Comparison of ENCODE assay signal across 19 cellular contexts in genomic region chr11:116777056-116777455, GRCh38. TPM values are rescaled to one million over a fixed set of nuclear protein-coding genes. Genes with fewer than 3 reads are reported as not detected.
DNase-seq lines count a peak whose midpoint lies in the region; ATAC-seq and TF ChIP-seq lines count a peak whose summit lies in the region.
"Had no signal": no experiment of that assay in that cellular context is flagged by ENCODE, and none has a peak within 500 bp of the region (broad histone marks: within the 10 kb centered on the region; RNA-seq: fewer than 3 reads in every experiment).

No MANE protein-coding gene starts in this region.

- H4K20me1 ChIP-seq in H9 (ENCODE audit: control insufficient read depth, insufficient read depth, insufficient read length) = no peaks in the 10 kb centered on the region

- peaks cover 60% of the 10 kb centered on the region for H3K4me1 Mint-ChIP-seq in activated naive CD4-positive, alpha-beta T cell treated with anti-CD3 and anti-CD28 coated beads, Interleukin-2, amount 50 U/mL, for 24 hours
- H3K4me1 Mint-ChIP-seq in activated naive CD4-positive, alpha-beta T cell treated with anti-CD3 and anti-CD28 coated beads, Interleukin-2, amount 10 ng/mL, durations not matched to agents 7 days and 5 days = peaks cover 50% of the 10 kb centered on the region
- H3K4me1 Mint-ChIP-seq in activated T-helper 2 cell treated with anti-CD3 and anti-CD28 coated beads, Interferon-gamma antibody, Interleukin-2, Interleukin-4, amounts not matched to agents 10 μg/mL and 5 μg/mL and 100 μg/mL, durations not matched to agents 14 hours and 24 hours and 36 hours (ENCODE audit: low read depth) = peaks cover 46% of the 10 kb centered on the region
- peaks cover 56% of the 10 kb centered on the region for H3K4me1 Mint-ChIP-seq in stimulated activated effector memory CD8-positive, alpha-beta T cell treated with anti-CD3 and anti-CD28 coated beads, Interleukin-12 subunit alpha, Interleukin-12 subunit beta, amount 100 ng/mL, for 72 hours
- H3K4me1 Mint-ChIP-seq in H9 = peaks cover 9% of the 10 kb centered on the region in 2 experiments; a peak in 3 of 4 replicates

- no peak overlapping the region for H4K8ac ChIP-seq in H9 (replicated peaks; ENCODE audit: insufficient read length, low read depth, low read length)

- no peaks in the 10 kb centered on the region for H3K79me1 ChIP-seq in H9 (ENCODE audit: insufficient read depth, low read depth, low read length, poor library complexity, severe bottlenecking)

- no peak overlapping the region for H2AFZ ChIP-seq in H9 (ENCODE audit: low read length)

- no peak overlapping the region for H4K5ac ChIP-seq in H9 (ENCODE audit: insufficient read length, low read depth, low read length)

- H3K9ac ChIP-seq in H9 (ENCODE audit: extremely low read depth, insufficient read length, low read length) = no peak overlapping the region

- H3K4me2 ChIP-seq in H9 (ENCODE audit: insufficient read depth, insufficient read length, low read length) = no peak overlapping the region

- peak overlapping the region; percentile 56 for H3K27ac Mint-ChIP-seq in activated naive CD4-positive, alpha-beta T cell treated with anti-CD3 and anti-CD28 coated beads, Interleukin-2, amount 50 U/mL, for 24 hours
- no peak overlapping the region for H3K27ac Mint-ChIP-seq in activated naive CD4-positive, alpha-beta T cell treated with anti-CD3 and anti-CD28 coated beads, Interleukin-2, amount 10 ng/mL, durations not matched to agents 7 days and 5 days
- H3K27ac Mint-ChIP-seq in activated T-helper 2 cell treated with anti-CD3 and anti-CD28 coated beads, Interferon-gamma antibody, Interleukin-2, Interleukin-4, amounts not matched to agents 10 μg/mL and 5 μg/mL and 100 μg/mL, durations not matched to agents 14 hours and 24 hours and 36 hours = peak overlapping the region; percentile 71
- peak overlapping the region; percentile 64 for H3K27ac Mint-ChIP-seq in stimulated activated effector memory CD8-positive, alpha-beta T cell treated with anti-CD3 and anti-CD28 coated beads, Interleukin-12 subunit alpha, Interleukin-12 subunit beta, amount 100 ng/mL, for 72 hours
- no peak overlapping the region for H3K27ac Mint-ChIP-seq in H9
- H3K27ac Mint-ChIP-seq: brain had no signal

- H3K27me3 ChIP-seq in H9 (ENCODE audit: insufficient read depth, low read length) = no peaks in the 10 kb centered on the region
- H3K27me3 ChIP-seq: colonic mucosa, pancreas, sigmoid colon had no signal

- no peak overlapping the region for H3K14ac ChIP-seq in H9 (ENCODE audit: insufficient read depth, low read length)

- peaks cover 31% of the 10 kb centered on the region for H3K36me3 Mint-ChIP-seq in activated naive CD4-positive, alpha-beta T cell treated with anti-CD3 and anti-CD28 coated beads, Interleukin-2, amount 50 U/mL, for 24 hours
- peaks cover 47% of the 10 kb centered on the region for H3K36me3 Mint-ChIP-seq in activated naive CD4-positive, alpha-beta T cell treated with anti-CD3 and anti-CD28 coated beads, Interleukin-2, amount 10 ng/mL, durations not matched to agents 7 days and 5 days
- H3K36me3 Mint-ChIP-seq in activated T-helper 2 cell treated with anti-CD3 and anti-CD28 coated beads, Interferon-gamma antibody, Interleukin-2, Interleukin-4, amounts not matched to agents 10 μg/mL and 5 μg/mL and 100 μg/mL, durations not matched to agents 14 hours and 24 hours and 36 hours (ENCODE audit: low read depth) = peaks cover 61% of the 10 kb centered on the region
- peaks cover 96% of the 10 kb centered on the region for H3K36me3 Mint-ChIP-seq in stimulated activated effector memory CD8-positive, alpha-beta T cell treated with anti-CD3 and anti-CD28 coated beads, Interleukin-12 subunit alpha, Interleukin-12 subunit beta, amount 100 ng/mL, for 72 hours
- H3K36me3 Mint-ChIP-seq in H9 (ENCODE audit: insufficient read depth in 1 of 3, low read depth in 3 of 3) = peaks cover 23 to 61% (median 43%) of the 10 kb centered on the region in 3 experiments; a peak in 6 of 7 replicates

- no peaks in the 10 kb centered on the region for H3K27me3 Mint-ChIP-seq in activated naive CD4-positive, alpha-beta T cell treated with anti-CD3 and anti-CD28 coated beads, Interleukin-2, amount 50 U/mL, for 24 hours
- no peaks in the 10 kb centered on the region for H3K27me3 Mint-ChIP-seq in activated naive CD4-positive, alpha-beta T cell treated with anti-CD3 and anti-CD28 coated beads, Interleukin-2, amount 10 ng/mL, durations not matched to agents 7 days and 5 days
- H3K27me3 Mint-ChIP-seq in activated T-helper 2 cell treated with anti-CD3 and anti-CD28 coated beads, Interferon-gamma antibody, Interleukin-2, Interleukin-4, amounts not matched to agents 10 μg/mL and 5 μg/mL and 100 μg/mL, durations not matched to agents 14 hours and 24 hours and 36 hours (ENCODE audit: low read depth) = no peaks in the 10 kb centered on the region
- H3K27me3 Mint-ChIP-seq in H9 (ENCODE audit: low read depth) = no peaks in the 10 kb centered on the region
- H3K27me3 Mint-ChIP-seq: naive B cell had no signal

- no peak for TF ChIP-seq CTCF in H9 (conservative IDR thresholded peaks at IDR 0.05)

- no peak overlapping the region for H4K91ac ChIP-seq in H9 (ENCODE audit: insufficient read length, low read depth, low read length)

- no peaks in the 10 kb centered on the region for H3K9me3 ChIP-seq in H9 (ENCODE audit: control insufficient read depth, low read depth, low read length)
- H3K9me3 ChIP-seq: colonic mucosa, pancreas, sigmoid colon had no signal

- H2BK120ac ChIP-seq in H9 (ENCODE audit: low read depth, low read length, poor library complexity, severe bottlenecking) = no peak overlapping the region

- intact Hi-C loops in activated T-helper 2 cell treated with anti-CD3 and anti-CD28 coated beads, Interferon-gamma antibody, Interleukin-2, Interleukin-4, amounts not matched to agents 10 μg/mL and 5 μg/mL and 100 μg/mL, durations not matched to agents 14 hours and 24 hours and 36 hours (cut with micrococcal nuclease) = no loop called here

- H3K4me1 ChIP-seq in H9 (ENCODE audit: insufficient read depth, low read length) = no peaks in the 10 kb centered on the region

- no peak overlapping the region for H2AK5ac ChIP-seq in H9 (ENCODE audit: insufficient read length, low read length)

- no peak for ATAC-seq in stimulated activated effector memory CD8-positive, alpha-beta T cell treated with anti-CD3 and anti-CD28 coated beads, Interleukin-12 subunit alpha, Interleukin-12 subunit beta, amount 100 ng/mL, for 72 hours
- ATAC-seq: pancreas had no signal

- no peak overlapping the region for H2BK15ac ChIP-seq in H9 (ENCODE audit: low read depth, low read length)

- H3K4me3 Mint-ChIP-seq in activated naive CD4-positive, alpha-beta T cell treated with anti-CD3 and anti-CD28 coated beads, Interleukin-2, amount 50 U/mL, for 24 hours = peak overlapping the region; percentile 1
- no peak overlapping the region for H3K4me3 Mint-ChIP-seq in activated naive CD4-positive, alpha-beta T cell treated with anti-CD3 and anti-CD28 coated beads, Interleukin-2, amount 10 ng/mL, durations not matched to agents 7 days and 5 days
- H3K4me3 Mint-ChIP-seq in activated T-helper 2 cell treated with anti-CD3 and anti-CD28 coated beads, Interferon-gamma antibody, Interleukin-2, Interleukin-4, amounts not matched to agents 10 μg/mL and 5 μg/mL and 100 μg/mL, durations not matched to agents 14 hours and 24 hours and 36 hours (ENCODE audit: low read depth) = no peak overlapping the region
- H3K4me3 Mint-ChIP-seq in stimulated activated effector memory CD8-positive, alpha-beta T cell treated with anti-CD3 and anti-CD28 coated beads, Interleukin-12 subunit alpha, Interleukin-12 subunit beta, amount 100 ng/mL, for 72 hours = no peak overlapping the region
- H3K4me3 Mint-ChIP-seq in H9 = no peak overlapping the region
- H3K4me3 Mint-ChIP-seq: brain had no signal

- H3K23me2 ChIP-seq in H9 (ENCODE audit: insufficient read length, low read depth, low read length, poor library complexity, severe bottlenecking) = peaks cover 9% of the 10 kb centered on the region

- H3K9me3 Mint-ChIP-seq in activated naive CD4-positive, alpha-beta T cell treated with anti-CD3 and anti-CD28 coated beads, Interleukin-2, amount 50 U/mL, for 24 hours = no peaks in the 10 kb centered on the region
- no peaks in the 10 kb centered on the region for H3K9me3 Mint-ChIP-seq in activated naive CD4-positive, alpha-beta T cell treated with anti-CD3 and anti-CD28 coated beads, Interleukin-2, amount 10 ng/mL, durations not matched to agents 7 days and 5 days
- no peaks in the 10 kb centered on the region for H3K9me3 Mint-ChIP-seq in activated T-helper 2 cell treated with anti-CD3 and anti-CD28 coated beads, Interferon-gamma antibody, Interleukin-2, Interleukin-4, amounts not matched to agents 10 μg/mL and 5 μg/mL and 100 μg/mL, durations not matched to agents 14 hours and 24 hours and 36 hours
- H3K9me3 Mint-ChIP-seq in stimulated activated effector memory CD8-positive, alpha-beta T cell treated with anti-CD3 and anti-CD28 coated beads, Interleukin-12 subunit alpha, Interleukin-12 subunit beta, amount 100 ng/mL, for 72 hours = no peaks in the 10 kb centered on the region
- H3K9me3 Mint-ChIP-seq in H9 = no peaks in the 10 kb centered on the region
- H3K9me3 Mint-ChIP-seq: naive B cell had no signal

- no peak overlapping the region for H2BK20ac ChIP-seq in H9 (ENCODE audit: low read depth, low read length, poor library complexity, severe bottlenecking)

- no CpG with 5 or more reads among the region's 7 CpGs for WGBS in H9 (ENCODE audit: extremely low coverage, insufficient read length, low lambda C conversion rate)

- no peak overlapping the region for H3K56ac ChIP-seq in H9 (ENCODE audit: insufficient read length, low read depth, low read length)

- peaks cover under 1% of the 10 kb centered on the region; the same call in 1 of the 2 replicates for H3K79me2 ChIP-seq in H9 (ENCODE audit: insufficient read depth, low read length)

- CTCF ChIA-PET in activated naive CD4-positive, alpha-beta T cell treated with anti-CD3 and anti-CD28 coated beads, Interleukin-2, amount 10 ng/mL, durations not matched to agents 7 days and 5 days (lab: Charles Lee) = interaction anchor here (2.0 to 5.0 kb wide), 2 partner anchors 10 to 14 kb away, joined by 6 to 22 read pairs; partner anchors contain the start of genes APOA5 and ZPR1

- no peak overlapping the region for H3K4ac ChIP-seq in H9 (ENCODE audit: low read depth, low read length)

- no peak overlapping the region for H2BK12ac ChIP-seq in H9 (ENCODE audit: insufficient read length, low read depth, low read length)

- DNase-seq in activated naive CD4-positive, alpha-beta T cell treated with anti-CD3 and anti-CD28 coated beads, Interleukin-2, amount 10 ng/mL, durations not matched to agents 7 days and 5 days = no peak
- no peak for DNase-seq in activated T-helper 2 cell treated with anti-CD3 and anti-CD28 coated beads, Interferon-gamma antibody, Interleukin-2, Interleukin-4, amounts not matched to agents 10 μg/mL and 5 μg/mL and 100 μg/mL, durations not matched to agents 14 hours and 24 hours and 36 hours (ENCODE audit: low spot score)
- DNase-seq in stimulated activated effector memory CD8-positive, alpha-beta T cell treated with anti-CD3 and anti-CD28 coated beads, Interleukin-12 subunit alpha, Interleukin-12 subunit beta, amount 100 ng/mL, for 72 hours (ENCODE audit: low spot score in 2 of 2) = no peak
- DNase-seq in H9 = no peak
- DNase-seq in T1000 (lab: John Stamatoyannopoulos, UW) = no peak
- DNase-seq: CD4-positive, CD25-positive, alpha-beta regulatory T cell; colonic mucosa; foreskin fibroblast; hypothalamus; kidney; naive B cell; NCI-H1092; NCI-H2081; NCI-H446 treated with DMSO at 0.1 percent for 48 hours; pancreas; sigmoid colon had no signal

- no peak overlapping the region for H3K27ac ChIP-seq in H9 (ENCODE audit: insufficient read length, low read depth, low read length)
- H3K27ac ChIP-seq: colonic mucosa, pancreas, sigmoid colon had no signal

- H3T11ph ChIP-seq in H9 (ENCODE audit: low read length) = no peak overlapping the region

- no peak overlapping the region for H3K18ac ChIP-seq in H9 (ENCODE audit: insufficient read length, low read depth, low read length)

- no peak overlapping the region for H2BK5ac ChIP-seq in H9 (ENCODE audit: insufficient read length, low read length)

- H3K23ac ChIP-seq in H9 (ENCODE audit: insufficient read length, low read depth, low read length) = no peak overlapping the region

RNA-seq across cellular contexts. Expression of gene BUD13, which starts 4.3 kb away (rescaled TPM):
- 30.4 and 34.3 TPM in 2 replicates for total RNA-seq in activated T-helper 2 cell treated with anti-CD3 and anti-CD28 coated beads, Interferon-gamma antibody, Interleukin-2, Interleukin-4, amounts not matched to agents 10 μg/mL and 5 μg/mL and 100 μg/mL, durations not matched to agents 14 hours and 24 hours and 36 hours
- total RNA-seq in H9 (2021) = 29.3 and 30.0 TPM in 2 replicates

RNA-seq across cellular contexts. Expression of gene ZPR1, which starts 10.8 kb away (rescaled TPM):
- total RNA-seq in activated T-helper 2 cell treated with anti-CD3 and anti-CD28 coated beads, Interferon-gamma antibody, Interleukin-2, Interleukin-4, amounts not matched to agents 10 μg/mL and 5 μg/mL and 100 μg/mL, durations not matched to agents 14 hours and 24 hours and 36 hours = 84.1 and 84.7 TPM in 2 replicates
- total RNA-seq in H9 (2021) = 77.2 and 82.0 TPM in 2 replicates

RNA-seq across cellular contexts. Expression of gene APOA5, which starts 14.6 kb away (rescaled TPM):
- not detected in 2 replicates for total RNA-seq in activated T-helper 2 cell treated with anti-CD3 and anti-CD28 coated beads, Interferon-gamma antibody, Interleukin-2, Interleukin-4, amounts not matched to agents 10 μg/mL and 5 μg/mL and 100 μg/mL, durations not matched to agents 14 hours and 24 hours and 36 hours
- 0.11 TPM in 1 of 2 replicates, not detected in the other for total RNA-seq in H9 (2021)
- total RNA-seq: CD4-positive, CD25-positive, alpha-beta regulatory T cell; kidney; sigmoid colon; urinary bladder had no signal

RNA-seq across cellular contexts. Expression of gene APOA4, which starts 46.0 kb away (rescaled TPM):
- total RNA-seq in activated T-helper 2 cell treated with anti-CD3 and anti-CD28 coated beads, Interferon-gamma antibody, Interleukin-2, Interleukin-4, amounts not matched to agents 10 μg/mL and 5 μg/mL and 100 μg/mL, durations not matched to agents 14 hours and 24 hours and 36 hours = not detected in 2 replicates
- not detected in 2 replicates for total RNA-seq in H9 (2021)
- total RNA-seq: CD4-positive, CD25-positive, alpha-beta regulatory T cell; colonic mucosa; kidney; pancreas; sigmoid colon; urinary bladder had no signal

RNA-seq across cellular contexts. Expression of gene APOC3, which starts 52.7 kb away (rescaled TPM):
- total RNA-seq in activated T-helper 2 cell treated with anti-CD3 and anti-CD28 coated beads, Interferon-gamma antibody, Interleukin-2, Interleukin-4, amounts not matched to agents 10 μg/mL and 5 μg/mL and 100 μg/mL, durations not matched to agents 14 hours and 24 hours and 36 hours = not detected in 2 replicates
- total RNA-seq in H9 (2021) = not detected in 2 replicates
- total RNA-seq: CD4-positive, CD25-positive, alpha-beta regulatory T cell; kidney; sigmoid colon; urinary bladder had no signal

Comparison
In these comparisons a context has a peak if more than half of its experiments do, and no peak if none do; other contexts are left out.
1. H3K27ac Mint-ChIP-seq: peak in activated naive CD4-positive, alpha-beta T cell treated with anti-CD3 and anti-CD28 coated beads, Interleukin-2, amount 50 U/mL, for 24 hours (single experiment), activated T-helper 2 cell treated with anti-CD3 and anti-CD28 coated beads, Interferon-gamma antibody, Interleukin-2, Interleukin-4, amounts not matched to agents 10 μg/mL and 5 μg/mL and 100 μg/mL, durations not matched to agents 14 hours and 24 hours and 36 hours (single experiment) and stimulated activated effector memory CD8-positive, alpha-beta T cell treated with anti-CD3 and anti-CD28 coated beads, Interleukin-12 subunit alpha, Interleukin-12 subunit beta, amount 100 ng/mL, for 72 hours (single experiment); none in activated naive CD4-positive, alpha-beta T cell treated with anti-CD3 and anti-CD28 coated beads, Interleukin-2, amount 10 ng/mL, durations not matched to agents 7 days and 5 days (single experiment) and H9 (0 of 3).